11 cellular contexts compared by ENCODE assay signal in the genomic region with DNA sequence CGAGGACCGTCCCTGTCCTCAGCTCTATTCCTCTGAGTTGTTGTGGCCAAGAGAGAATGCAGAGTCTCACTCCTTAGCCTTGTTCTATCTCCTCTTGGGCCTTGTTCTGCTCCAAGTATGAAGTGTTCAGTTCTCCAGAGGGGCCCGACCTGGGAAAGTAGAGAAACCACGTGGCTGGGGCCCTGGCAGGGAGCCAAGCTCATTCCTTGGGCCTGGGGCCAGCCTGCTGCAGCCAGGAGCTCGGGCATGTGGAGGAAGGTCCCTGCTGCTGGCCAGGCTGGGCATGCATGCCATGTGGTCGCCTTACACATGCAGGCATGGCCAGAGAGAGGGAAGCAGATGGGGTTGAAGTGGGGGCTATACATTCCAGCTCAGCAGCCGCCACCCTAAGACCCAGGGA.
DNase-seq lines count a peak whose midpoint lies in the region; ATAC-seq and TF ChIP-seq lines count a peak whose summit lies in the region.
"Had no signal": no experiment of that assay in that cellular context is flagged by ENCODE, and none has a peak within 500 bp of the region (broad histone marks: within the 10 kb centered on the region; RNA-seq: fewer than 3 reads in every experiment).

No MANE protein-coding gene starts in this region.

- TF ChIP-seq CTCF in RWPE1 (conservative IDR thresholded peaks at IDR 0.05; ENCODE audit: low read depth) (no peak), gastroesophageal sphincter (IDR thresholded peaks at IDR 0.05) (no peak), osteocyte (IDR thresholded peaks at IDR 0.05) (no peak), nephron progenitor cell (IDR thresholded peaks at IDR 0.05) (no peak)

- H3K27ac Mint-ChIP-seq in osteocyte (ENCODE audit: unreplicated experiment) (peak overlapping the region; percentile 41), nephron progenitor cell (no peak overlapping the region)
- H3K27ac Mint-ChIP-seq: stimulated activated naive B cell treated with anti-CD40 and anti-IgM and Interleukin-4, amounts not matched to agents 10 μg/mL and 1 μg/mL and 100 μg/mL, for 72 hours had no signal

- peaks cover 0 to 39% (median 18%) of the 10 kb centered on the region in 3 donors for H3K4me1 ChIP-seq in gastroesophageal sphincter

- POLR2A ChIA-PET in RWPE1 (lab: Yijun Ruan, JAX; ENCODE audit: low non-redundant PET) = no interaction called here

- TF ChIP-seq POLR2A in gastroesophageal sphincter (IDR thresholded peaks at IDR 0.05) = no peak

- H3K36me3 ChIP-seq in gastroesophageal sphincter = no peaks in the 10 kb centered on the region

- peaks cover 37% of the 10 kb centered on the region for H3K4me1 Mint-ChIP-seq in osteocyte (ENCODE audit: unreplicated experiment)
- H3K4me1 Mint-ChIP-seq in nephron progenitor cell = peaks cover 28% of the 10 kb centered on the region
- H3K4me1 Mint-ChIP-seq: stimulated activated naive B cell treated with anti-CD40 and anti-IgM and Interleukin-4, amounts not matched to agents 10 μg/mL and 1 μg/mL and 100 μg/mL, for 72 hours had no signal

- no peaks in the 10 kb centered on the region for H3K27me3 ChIP-seq in gastroesophageal sphincter

- no peak for TF ChIP-seq EP300 in gastroesophageal sphincter (IDR thresholded peaks at IDR 0.05)

- no peaks in the 10 kb centered on the region for H3K27me3 Mint-ChIP-seq in osteocyte (ENCODE audit: unreplicated experiment)
- no peaks in the 10 kb centered on the region for H3K27me3 Mint-ChIP-seq in nephron progenitor cell (ENCODE audit: low read depth, poor library complexity)
- H3K27me3 Mint-ChIP-seq: stimulated activated naive B cell treated with anti-CD40 and anti-IgM and Interleukin-4, amounts not matched to agents 10 μg/mL and 1 μg/mL and 100 μg/mL, for 72 hours had no signal

- no peak overlapping the region for H3K4me3 ChIP-seq in gastroesophageal sphincter

- H3K36me3 Mint-ChIP-seq in osteocyte (ENCODE audit: unreplicated experiment) (peaks cover 27% of the 10 kb centered on the region), nephron progenitor cell (ENCODE audit: low read depth) (peaks cover 19% of the 10 kb centered on the region)
- H3K36me3 Mint-ChIP-seq: stimulated activated naive B cell treated with anti-CD40 and anti-IgM and Interleukin-4, amounts not matched to agents 10 μg/mL and 1 μg/mL and 100 μg/mL, for 72 hours had no signal

- H3K27ac ChIP-seq in RWPE1 (peak overlapping the region; percentile 29), gastroesophageal sphincter (no peak overlapping the region)

- CTCF ChIA-PET in RWPE1 (lab: Yijun Ruan, JAX) = interaction anchor here (1.2 kb wide), 1 partner anchor 61 kb away, joined by 3 read pairs; a partner anchor contains a TSS

- DNase-seq in DMS 273 (lab: John Stamatoyannopoulos, UW; ENCODE audit: unreplicated experiment) (peak; percentile 77), RWPE1 (ENCODE audit: low spot score) (no peak), osteocyte (ENCODE audit: extremely low spot score, unreplicated experiment) (peak; percentile 92), nephron progenitor cell (no peak), NCI-H2081 treated with DMSO at 0.1 percent for 48 hours (lab: John Stamatoyannopoulos, UW) (no peak)
- no peak for DNase-seq in stimulated activated CD4-positive, alpha-beta T cell treated with anti-CD3 and anti-CD28 coated beads, Interleukin-2, amount 100 ng/mL, for 48 hours
- DNase-seq: activated CD4-positive, alpha-beta T cell treated with anti-CD3 and anti-CD28 coated beads, Interleukin-2, amount 50 U/mL, for 48 hours; NCI-H2171 treated with DMSO at 0.1 percent for 48 hours; stimulated activated naive B cell treated with anti-CD40 and anti-IgM and Interleukin-4, amounts not matched to agents 10 μg/mL and 1 μg/mL and 100 μg/mL, for 72 hours had no signal

- WGBS in gastroesophageal sphincter (ENCODE audit: low coverage in 1 of 2), 2 donors = 80% methylated on average over 1 of the region's 7 CpGs; no CpG with 5 or more reads in 1 of the 2 donors

- H3K9me3 Mint-ChIP-seq in osteocyte (ENCODE audit: unreplicated experiment) (no peaks in the 10 kb centered on the region), nephron progenitor cell (no peaks in the 10 kb centered on the region)
- H3K9me3 Mint-ChIP-seq: stimulated activated naive B cell treated with anti-CD40 and anti-IgM and Interleukin-4, amounts not matched to agents 10 μg/mL and 1 μg/mL and 100 μg/mL, for 72 hours had no signal

- H3K4me3 Mint-ChIP-seq in osteocyte (ENCODE audit: unreplicated experiment) (no peak overlapping the region), nephron progenitor cell (no peak overlapping the region)
- H3K4me3 Mint-ChIP-seq: stimulated activated naive B cell treated with anti-CD40 and anti-IgM and Interleukin-4, amounts not matched to agents 10 μg/mL and 1 μg/mL and 100 μg/mL, for 72 hours had no signal

- H3K9me3 ChIP-seq in gastroesophageal sphincter = no peaks in the 10 kb centered on the region

- ATAC-seq in gastroesophageal sphincter = peak; percentile 42
- no peak for ATAC-seq in GM18502 (IDR thresholded peaks at IDR 0.05; ENCODE audit: poor library complexity, unreplicated experiment)
- ATAC-seq: stimulated activated naive B cell treated with anti-CD40 and anti-IgM and Interleukin-4, amounts not matched to agents 10 μg/mL and 1 μg/mL and 100 μg/mL, for 72 hours had no signal

Comparison
In these comparisons a context has a peak if more than half of its experiments do, and no peak if none do; other contexts are left out.
1. DNase-seq: peak in DMS 273 (single experiment) and osteocyte (single experiment); none in RWPE1 (single experiment), nephron progenitor cell (single experiment), NCI-H2081 treated with DMSO at 0.1 percent for 48 hours (single experiment) and stimulated activated CD4-positive, alpha-beta T cell treated with anti-CD3 and anti-CD28 coated beads, Interleukin-2, amount 100 ng/mL, for 48 hours (0 of 2).